Comparison of ENCODE assay signal across 11 cellular contexts in genomic region chr12:106309671-106310313, GRCh38. TPM values are rescaled to one million over a fixed set of nuclear protein-coding genes. Genes with fewer than 3 reads are reported as not detected.
DNase-seq lines count a peak whose midpoint lies in the region; ATAC-seq and TF ChIP-seq lines count a peak whose summit lies in the region.
"Had no signal": no experiment of that assay in that cellular context is flagged by ENCODE, and none has a peak within 500 bp of the region (broad histone marks: within the 10 kb centered on the region; RNA-seq: fewer than 3 reads in every experiment).

No MANE protein-coding gene starts in this region.

- H3K36me3 Mint-ChIP-seq in naive B cell: peaks cover 8 to 11% of the 10 kb centered on the region in 2 donors

- H3K36me3 ChIP-seq in BLaER1: peaks cover 4% of the 10 kb centered on the region

- peak overlapping the region; percentile 75 for H3K27ac ChIP-seq in BLaER1
- H3K27ac ChIP-seq: esophagus squamous epithelium had no signal

- peak overlapping the region; percentile 62 for H3K9ac ChIP-seq in BLaER1

- H3K4me1 ChIP-seq in BLaER1: peaks cover 83% of the 10 kb centered on the region

- no peaks in the 10 kb centered on the region for H3K9me3 ChIP-seq in BLaER1
- H3K9me3 ChIP-seq: esophagus squamous epithelium had no signal

- H3K4me3 ChIP-seq in BLaER1 (peak overlapping the region; percentile 53), epithelial cell of proximal tubule (ENCODE audit: low read depth, low read length) (no peak overlapping the region)
- H3K4me3 ChIP-seq: esophagus squamous epithelium, K562 had no signal

- no peak for ATAC-seq in naive B cell (ENCODE audit: low read depth in 2 of 2)
- ATAC-seq in HG03354 (IDR thresholded peaks at IDR 0.05; ENCODE audit: poor library complexity, severe bottlenecking, unreplicated experiment): no peak

- peak; percentile 47 for DNase-seq in LHCN-M2 (ENCODE audit: low read depth)
- peak; percentile 63 for DNase-seq in epithelial cell of proximal tubule (ENCODE audit: low read depth)
- DNase-seq in naive B cell: no peak
- DNase-seq in DMS114 treated with DMSO at 0.1 percent for 48 hours (lab: John Stamatoyannopoulos, UW; ENCODE audit: unreplicated experiment): no peak
- DNase-seq in OCI-M1 (lab: John Stamatoyannopoulos, UW): no peak
- no peak for DNase-seq in NCI-H2196 (lab: John Stamatoyannopoulos, UW; ENCODE audit: unreplicated experiment)
- DNase-seq: activated naive CD4-positive, alpha-beta T cell treated with Interleukin-2 at 50 U/mL for 16 hours; esophagus squamous epithelium had no signal

- H4K20me1 ChIP-seq in BLaER1: no peaks in the 10 kb centered on the region

- H3K4me1 Mint-ChIP-seq in naive B cell: peaks cover 43 to 54% (median 46%) of the 10 kb centered on the region in 3 donors

- TF ChIP-seq CTCF in epithelial cell of proximal tubule (conservative IDR thresholded peaks at IDR 0.05; ENCODE audit: low read depth, low read length): no peak

- peak overlapping the region in 1 of 8 donors; percentile 23 for H3K4me3 Mint-ChIP-seq in naive B cell

- H3K9me3 Mint-ChIP-seq in naive B cell: no peaks in the 10 kb centered on the region

- H3K27me3 ChIP-seq in BLaER1: no peaks in the 10 kb centered on the region
- H3K27me3 ChIP-seq: esophagus squamous epithelium had no signal

- no peaks in the 10 kb centered on the region for H3K27me3 Mint-ChIP-seq in naive B cell

- peak overlapping the region in 4 of 6 donors; percentile 59 to 94 (median 80) for H3K27ac Mint-ChIP-seq in naive B cell

- peak overlapping the region; percentile 88 for H3K4me2 ChIP-seq in BLaER1

RNA-seq across cellular contexts. Expression of gene TCP11L2, which starts 7.3 kb away (rescaled TPM):
- total RNA-seq in LHCN-M2 (2014; rRNA removed) (2.6 and 5.1 TPM in 2 replicates), epithelial cell of proximal tubule (2.4 and 2.9 TPM in 2 replicates)
- 2.5 TPM for polyA plus RNA-seq in LHCN-M2 (2012)
- polyA plus RNA-seq in naive B cell (ENCODE audit: low read depth in 6 of 6): 10 to 100 TPM; 17.0 to 56.4 (median 47.6) TPM

RNA-seq across cellular contexts. Expression of gene POLR3B, which starts 47.8 kb away (rescaled TPM):
- total RNA-seq in LHCN-M2 (2014; rRNA removed) (10.6 and 13.3 TPM in 2 replicates), epithelial cell of proximal tubule (8.6 and 9.5 TPM in 2 replicates)
- polyA plus RNA-seq in LHCN-M2 (2012): 5.0 TPM
- polyA plus RNA-seq in naive B cell (ENCODE audit: low read depth in 6 of 6): 1 to 10 TPM in 5 of 6 donors, not detected in 1; 3.0 to 4.7 (median 3.3) TPM

Comparison
In these comparisons a context has a peak if more than half of its experiments do, and no peak if none do; other contexts are left out.
1. DNase-seq: peak in LHCN-M2 (single experiment) and epithelial cell of proximal tubule (single experiment); none in naive B cell (single experiment), DMS114 treated with DMSO at 0.1 percent for 48 hours (single experiment), OCI-M1 (single experiment) and NCI-H2196 (single experiment).